ENCODE assay signal across 8 cellular contexts in genomic region chr22:31148953-31149627, GRCh38. TPM values are rescaled to one million over a fixed set of nuclear protein-coding genes. Genes with fewer than 3 reads are reported as not detected.
A peak's percentile ranks its signal among the peaks of the same experiment; 100 is the strongest.
DNase-seq lines count a peak whose midpoint lies in the region; ATAC-seq, FAIRE-seq and TF ChIP-seq lines count a peak whose summit lies in the region.
"Had no signal": no experiment of that assay in that cellular context is flagged by ENCODE, and none has a peak within 500 bp of the region (broad histone marks: within the 10 kb centered on the region; RNA-seq: fewer than 3 reads in every experiment).

No MANE protein-coding gene starts in this region.

- H3K36me3 ChIP-seq in GM06990 (ENCODE audit: control insufficient read depth, insufficient read depth, low read length) = no peaks in the 10 kb centered on the region
- H3K36me3 ChIP-seq in kidney (ENCODE audit: control insufficient read depth in 1 of 2, insufficient read depth in 2 of 2, low read length in 2 of 2) = no peaks in the 10 kb centered on the region

- TF ChIP-seq CTCF in GM06990 (IDR thresholded peaks at IDR 0.05; ENCODE audit: insufficient read depth, low read length, poor library complexity, severe bottlenecking) = peak; percentile 93
- TF ChIP-seq CTCF in kidney (IDR thresholded peaks at IDR 0.05; ENCODE audit: borderline replicate concordance, extremely low read depth, insufficient read depth) = peak; percentile 91

- DNase-seq in GM06990 (ENCODE audit: extremely low read depth, insufficient read length) = no peak
- peak; percentile 62 for DNase-seq in NCI-H1105 treated with DMSO at 0.1 percent for 48 hours (lab: John Stamatoyannopoulos, UW)
- DNase-seq in SKM-1 treated with dmso at 0.1 percent for 144 hours (lab: John Stamatoyannopoulos, UW; ENCODE audit: unreplicated experiment) = peak; percentile 66
- peak; percentile 88 for DNase-seq in cerebellar cortex (ENCODE audit: low spot score)
- DNase-seq in kidney = peak; percentile 80
- peak; percentile 19 for DNase-seq in stimulated activated CD4-positive, alpha-beta T cell treated with anti-CD3 and anti-CD28 coated beads, Interleukin-12 subunit alpha, Interleukin-12 subunit beta, amount 100 ng/mL, for 4 hours

- H3K27me3 ChIP-seq in GM06990 (replicated peaks; ENCODE audit: control insufficient read depth, insufficient read depth, low read length) = no peaks in the 10 kb centered on the region

- H3K9me3 ChIP-seq in kidney (ENCODE audit: control insufficient read depth in 1 of 2, low read length in 2 of 2) = no peaks in the 10 kb centered on the region

- FAIRE-seq in kidney (lab: Jason Lieb, UNC) = no peak

- H3K27ac ChIP-seq in kidney (ENCODE audit: low read depth in 2 of 2, low read length in 2 of 2) = no peak overlapping the region

- ATAC-seq in GM19351 (IDR thresholded peaks at IDR 0.05; ENCODE audit: unreplicated experiment) = no peak

- no peak overlapping the region for H3K9ac ChIP-seq in kidney (ENCODE audit: low read length in 2 of 2)

- peaks cover 6 to 7% of the 10 kb centered on the region in 2 donors for H3K4me1 ChIP-seq in kidney (ENCODE audit: control insufficient read depth in 1 of 2, insufficient read depth in 1 of 2, low read depth in 1 of 2, low read length in 2 of 2)

- H3K4me3 ChIP-seq in GM06990 (replicated peaks; ENCODE audit: low read depth, low read length) (no peak overlapping the region), kidney (ENCODE audit: low read length in 2 of 2) (no peak overlapping the region)

- intact Hi-C loops in kidney (cut with DNase I) = no loop called here

RNA-seq across cellular contexts. Expression of gene PLA2G3, which starts 8.8 kb away (rescaled TPM):
- total RNA-seq in kidney = not detected
- polyA plus RNA-seq in kidney (ENCODE audit: insufficient read depth, low read depth, low replicate concordance) = 1.2 TPM
- total RNA-seq: subcutaneous adipose tissue had no signal

RNA-seq across cellular contexts. Expression of gene RNF185, which starts 10.9 kb away (rescaled TPM):
- total RNA-seq in kidney = 36.7 TPM
- polyA plus RNA-seq in kidney (ENCODE audit: insufficient read depth, low read depth, low replicate concordance) = 50.8 TPM

RNA-seq across cellular contexts. Expression of gene INPP5J, which starts 26.3 kb away (rescaled TPM):
- total RNA-seq in kidney = 6.2 TPM
- polyA plus RNA-seq in kidney (ENCODE audit: insufficient read depth, low read depth, low replicate concordance) = 44.7 TPM
- total RNA-seq: subcutaneous adipose tissue had no signal

RNA-seq across cellular contexts. Expression of gene SELENOM, which starts 41.7 kb away (rescaled TPM):
- 154 TPM for total RNA-seq in kidney
- 291 TPM for polyA plus RNA-seq in kidney (ENCODE audit: insufficient read depth, low read depth, low replicate concordance)
